Comparison of ENCODE assay signal across 8 cellular contexts in genomic region chr1:44029911-44030605, GRCh38. TPM values are rescaled to one million over a fixed set of nuclear protein-coding genes. Genes with fewer than 3 reads are reported as not detected.
A peak's percentile ranks its signal among the peaks of the same experiment; 100 is the strongest.
DNase-seq lines count a peak whose midpoint lies in the region; ATAC-seq, FAIRE-seq and TF ChIP-seq lines count a peak whose summit lies in the region.

No MANE protein-coding gene starts in this region.

- TF ChIP-seq RAD21 in HepG2 (CRISPR knock-in tag; IDR thresholded peaks at IDR 0.05), result no peak

- peak; percentile 79 for DNase-seq in BE2C
- peak; percentile 47 to 81 for DNase-seq in NCI-H524 (lab: John Stamatoyannopoulos, UW)
- peak; percentile 92 for DNase-seq in activated CD4-positive, alpha-beta T cell treated with anti-CD3 and anti-CD28 coated beads for 48 hours
- peak; percentile 93 for DNase-seq in coronary artery (ENCODE audit: low spot score)
- peak; percentile 65 for DNase-seq in HepG2 (ENCODE audit: low spot score)
- DNase-seq in stimulated activated CD4-positive, alpha-beta T cell treated with anti-CD3 and anti-CD28 coated beads, Interleukin-2, amount 100 ng/mL, for 4 hours (ENCODE audit: low read depth), result peak; percentile 85

- TF ChIP-seq EP300 in HepG2 (IDR thresholded peaks at IDR 0.05; ENCODE audit: low read depth in 2 of 2, low read length in 2 of 2) (peak in 1 of 2 experiments; percentile 56; a peak in 2 of 4 replicates), HepG2 (CRISPR knock-in tag; IDR thresholded peaks at IDR 0.05; ENCODE audit: borderline replicate concordance) (no peak)

- no peaks in the 10 kb centered on the region for H3K27me3 ChIP-seq in BE2C
- H3K27me3 ChIP-seq in HepG2 (ENCODE audit: control insufficient read depth in 1 of 2, insufficient read depth in 2 of 2, low read length in 2 of 2), result no peaks in the 10 kb centered on the region

- ATAC-seq in HG03342 (IDR thresholded peaks at IDR 0.05; ENCODE audit: unreplicated experiment), result peak; percentile 80
- peak; percentile 69 for ATAC-seq in HepG2

- H3K9me3 ChIP-seq in BE2C (no peaks in the 10 kb centered on the region), HepG2 (ENCODE audit: low read length) (no peaks in the 10 kb centered on the region)

- CTCF ChIA-PET in HepG2 (lab: Yijun Ruan, JAX; ENCODE audit: low intra/inter-chr PET ratio, low total read pairs), result interaction anchor here (1.2 kb wide), 1 partner anchor 25 kb away, joined by 3 read pairs; no protein-coding TSS in a partner anchor

- WGBS in HepG2 (ENCODE audit: low lambda C conversion rate), result under 1% methylated on average over 27 of the region's 75 CpGs

- no peaks in the 10 kb centered on the region for H4K20me1 ChIP-seq in HepG2 (ENCODE audit: insufficient read depth, low read length)

- H3K4me2 ChIP-seq in HepG2 (ENCODE audit: low read depth, low read length), result peak overlapping the region; percentile 95

- H3K36me3 ChIP-seq in BE2C (no peaks in the 10 kb centered on the region), HepG2 (replicated peaks in 1 of 2; ENCODE audit: control insufficient read depth in 1 of 2, insufficient read depth in 2 of 2, low read length in 2 of 2) (peaks cover under 1 to 8% of the 10 kb centered on the region in 2 experiments; a peak in 2 of 5 replicates)

- no peaks in the 10 kb centered on the region for H3K79me2 ChIP-seq in HepG2 (ENCODE audit: insufficient read depth, low read length)

- TF ChIP-seq POLR2A in GM19099 (IDR thresholded peaks at IDR 0.05; ENCODE audit: extremely low read depth, insufficient read length, low read depth), result peak; percentile 41
- peak; percentile 52 to 65 for TF ChIP-seq POLR2A in HepG2 (IDR thresholded peaks at IDR 0.05; ENCODE audit: insufficient read depth in 1 of 2, low read depth in 2 of 2, low read length in 2 of 2)

- H3K9ac ChIP-seq in HepG2 (ENCODE audit: insufficient read depth, low read depth, low read length), result peak overlapping the region; percentile 85

- H3K4me3 ChIP-seq in BE2C (ENCODE audit: low read depth, low read length) (peak overlapping the region; percentile 59), coronary artery (peak overlapping the region; percentile 86), HepG2 (replicated peaks in 1 of 3; ENCODE audit: insufficient read depth in 1 of 3, low read depth in 2 of 3, low read length in 3 of 3) (peak overlapping the region; percentile 91 to 96 (median 95))

- H3K27ac ChIP-seq in coronary artery (peak overlapping the region; percentile 86 to 93), HepG2 (ENCODE audit: extremely low read length, insufficient read depth, low read length) (peak overlapping the region; percentile 78)

- BruUV-seq in HepG2 (replicated peaks; lab: Mats Ljungman, UMichigan), result no TSS peak

- no peak for FAIRE-seq in HepG2 (lab: Jason Lieb, UNC)

- H3K4me1 ChIP-seq in BE2C (no peaks in the 10 kb centered on the region; the same call in none of the 2 replicates), HepG2 (ENCODE audit: insufficient read depth, low read length) (peaks cover 39% of the 10 kb centered on the region)

- POLR2A ChIA-PET in HepG2 (lab: Yijun Ruan, JAX), result interaction anchor here (1.0 to 5.4 kb wide), 5 partner anchors 13 to 96 kb away, joined by 3 to 32 read pairs (median 9); partner anchors contain the start of genes ARTN and DPH2

- intact Hi-C loops in HepG2 (cut with micrococcal nuclease; ENCODE audit: unreplicated experiment), result loop anchor here (10.0 kb wide), 1 partner anchor 95 kb away; the partner anchor contains the start of gene ARTN

- in situ Hi-C loops in HepG2 (cut with HindIII; ENCODE audit: extremely low pct_ligation_motif_present, low pct_unique_long_range_greater_than_20kb), result loop anchor here (5.0 kb wide), 1 partner anchor 33 kb away; no protein-coding TSS in a partner anchor

- TF ChIP-seq CTCF in BE2C (IDR thresholded peaks at IDR 0.05; ENCODE audit: low read depth, low read length), result no peak
- TF ChIP-seq CTCF in coronary artery (IDR thresholded peaks at IDR 0.05), result no peak
- no peak for TF ChIP-seq CTCF in HepG2 (CRISPR knock-in tag; IDR thresholded peaks at IDR 0.05)

- H2AFZ ChIP-seq in HepG2 (ENCODE audit: low read length), result no peak overlapping the region

RNA-seq across cellular contexts. Expression of gene SLC6A9, which starts 1.2 kb away (rescaled TPM):
- 11.2 TPM for polyA plus RNA-seq in BE2C (2012; ENCODE audit: insufficient read depth, insufficient read length, low read depth)
- total RNA-seq in HepG2 (2016; rRNA removed; fragmentation: Illumina TruSeq; extraction: Trizol), result 4.8 and 8.5 TPM in 2 replicates
- total RNA-seq in HepG2 (2016; cell fraction: cytosol; rRNA removed; fragmentation: Illumina TruSeq; extraction: Trizol; ENCODE audit: low read depth), result 1.5 and 2.2 TPM in 2 replicates
- total RNA-seq in HepG2 (2016; cell fraction: insoluble cytoplasmic fraction; rRNA removed; fragmentation: Illumina TruSeq; extraction: Trizol), result 3.6 and 8.3 TPM in 2 replicates
- 5.1 and 6.1 TPM in 2 replicates for total RNA-seq in HepG2 (2016; cell fraction: membrane; rRNA removed; fragmentation: Illumina TruSeq; extraction: Trizol)
- 11.0 and 14.1 TPM in 2 replicates for total RNA-seq in HepG2 (2016; cell fraction: nucleus; rRNA removed; fragmentation: Illumina TruSeq; extraction: Trizol)
- polyA plus RNA-seq in HepG2 (2011; rRNA removed), result 9.9 and 16.1 TPM in 2 replicates
- polyA plus RNA-seq in HepG2 (2011; cell fraction: cytosol; rRNA removed), result 7.9 and 8.4 TPM in 2 replicates
- polyA plus RNA-seq in HepG2 (2011; cell fraction: nucleus; rRNA removed), result 33.5 and 37.5 TPM in 2 replicates
- polyA plus RNA-seq in HepG2 (2012), result 11.7 and 19.4 TPM in 2 replicates
- polyA plus RNA-seq in HepG2 (2016; cell fraction: cytosol; fragmentation: Illumina TruSeq; extraction: Trizol; ENCODE audit: low read depth), result 2.5 TPM in 2 replicates
- 5.1 and 6.9 TPM in 2 replicates for polyA plus RNA-seq in HepG2 (2016; cell fraction: insoluble cytoplasmic fraction; fragmentation: Illumina TruSeq; extraction: Trizol; ENCODE audit: low read depth)
- 5.7 and 5.9 TPM in 2 replicates for polyA plus RNA-seq in HepG2 (2016; cell fraction: membrane; fragmentation: Illumina TruSeq; extraction: Trizol; ENCODE audit: low read depth)
- 20.8 and 22.7 TPM in 2 replicates for polyA plus RNA-seq in HepG2 (2016; cell fraction: nucleus; fragmentation: Illumina TruSeq; extraction: Trizol; ENCODE audit: insufficient read depth, low read depth)
- 32.9 and 95.0 TPM in 2 replicates for polyA minus RNA-seq in HepG2 (2011; rRNA and poly(A)+ RNA removed; ENCODE audit: low replicate concordance)
- polyA minus RNA-seq in HepG2 (2011; cell fraction: cytosol; rRNA and poly(A)+ RNA removed), result 7.2 and 7.7 TPM in 2 replicates
- 11.1 and 11.3 TPM in 2 replicates for polyA minus RNA-seq in HepG2 (2011; cell fraction: nucleus; rRNA and poly(A)+ RNA removed)

RNA-seq across cellular contexts. Expression of gene CCDC24, which starts 38.7 kb away (rescaled TPM):
- 2.0 TPM for polyA plus RNA-seq in BE2C (2012; ENCODE audit: insufficient read depth, insufficient read length, low read depth)
- total RNA-seq in HepG2 (2016; rRNA removed; fragmentation: Illumina TruSeq; extraction: Trizol), result 2.2 and 2.9 TPM in 2 replicates
- total RNA-seq in HepG2 (2016; cell fraction: cytosol; rRNA removed; fragmentation: Illumina TruSeq; extraction: Trizol; ENCODE audit: low read depth), result 0.79 and 2.4 TPM in 2 replicates
- total RNA-seq in HepG2 (2016; cell fraction: insoluble cytoplasmic fraction; rRNA removed; fragmentation: Illumina TruSeq; extraction: Trizol), result 0.95 and 2.5 TPM in 2 replicates
- 1.8 and 2.6 TPM in 2 replicates for total RNA-seq in HepG2 (2016; cell fraction: membrane; rRNA removed; fragmentation: Illumina TruSeq; extraction: Trizol)
- total RNA-seq in HepG2 (2016; cell fraction: nucleus; rRNA removed; fragmentation: Illumina TruSeq; extraction: Trizol), result 2.8 and 3.1 TPM in 2 replicates
- 1.4 and 1.8 TPM in 2 replicates for polyA plus RNA-seq in HepG2 (2011; rRNA removed)
- polyA plus RNA-seq in HepG2 (2011; cell fraction: cytosol; rRNA removed), result 0.59 and 0.82 TPM in 2 replicates
- polyA plus RNA-seq in HepG2 (2011; cell fraction: nucleus; rRNA removed), result 8.4 and 10.6 TPM in 2 replicates
- 2.3 and 3.3 TPM in 2 replicates for polyA plus RNA-seq in HepG2 (2012)
- polyA plus RNA-seq in HepG2 (2016; cell fraction: cytosol; fragmentation: Illumina TruSeq; extraction: Trizol; ENCODE audit: low read depth), result 1.3 and 1.8 TPM in 2 replicates
- polyA plus RNA-seq in HepG2 (2016; cell fraction: insoluble cytoplasmic fraction; fragmentation: Illumina TruSeq; extraction: Trizol; ENCODE audit: low read depth), result 2.1 and 2.4 TPM in 2 replicates
- polyA plus RNA-seq in HepG2 (2016; cell fraction: membrane; fragmentation: Illumina TruSeq; extraction: Trizol; ENCODE audit: low read depth), result 1.7 and 2.2 TPM in 2 replicates
- polyA plus RNA-seq in HepG2 (2016; cell fraction: nucleus; fragmentation: Illumina TruSeq; extraction: Trizol; ENCODE audit: insufficient read depth, low read depth), result 4.7 and 6.9 TPM in 2 replicates
- 1.1 and 1.6 TPM in 2 replicates for polyA minus RNA-seq in HepG2 (2011; rRNA and poly(A)+ RNA removed; ENCODE audit: low replicate concordance)
- polyA minus RNA-seq in HepG2 (2011; cell fraction: cytosol; rRNA and poly(A)+ RNA removed), result not detected in 2 replicates
- polyA minus RNA-seq in HepG2 (2011; cell fraction: nucleus; rRNA and poly(A)+ RNA removed), result 1.2 and 1.9 TPM in 2 replicates

RNA-seq across cellular contexts. Expression of gene B4GALT2, which starts 51.0 kb away (rescaled TPM):
- polyA plus RNA-seq in BE2C (2012; ENCODE audit: insufficient read depth, insufficient read length, low read depth), result 49.7 TPM
- total RNA-seq in HepG2 (2016; rRNA removed; fragmentation: Illumina TruSeq; extraction: Trizol), result 56.5 and 78.0 TPM in 2 replicates
- 81.0 and 86.5 TPM in 2 replicates for total RNA-seq in HepG2 (2016; cell fraction: cytosol; rRNA removed; fragmentation: Illumina TruSeq; extraction: Trizol; ENCODE audit: low read depth)
- 57.1 and 86.7 TPM in 2 replicates for total RNA-seq in HepG2 (2016; cell fraction: insoluble cytoplasmic fraction; rRNA removed; fragmentation: Illumina TruSeq; extraction: Trizol)
- total RNA-seq in HepG2 (2016; cell fraction: membrane; rRNA removed; fragmentation: Illumina TruSeq; extraction: Trizol), result 144 and 151 TPM in 2 replicates
- total RNA-seq in HepG2 (2016; cell fraction: nucleus; rRNA removed; fragmentation: Illumina TruSeq; extraction: Trizol), result 42.0 and 49.7 TPM in 2 replicates
- 41.9 and 57.0 TPM in 2 replicates for polyA plus RNA-seq in HepG2 (2011; rRNA removed)
- 39.2 and 66.4 TPM in 2 replicates for polyA plus RNA-seq in HepG2 (2011; cell fraction: cytosol; rRNA removed)
- polyA plus RNA-seq in HepG2 (2011; cell fraction: nucleus; rRNA removed), result 53.0 and 54.3 TPM in 2 replicates
- 40.1 and 41.5 TPM in 2 replicates for polyA plus RNA-seq in HepG2 (2012)
- 96.5 and 101 TPM in 2 replicates for polyA plus RNA-seq in HepG2 (2016; cell fraction: cytosol; fragmentation: Illumina TruSeq; extraction: Trizol; ENCODE audit: low read depth)
- 67.6 and 73.0 TPM in 2 replicates for polyA plus RNA-seq in HepG2 (2016; cell fraction: insoluble cytoplasmic fraction; fragmentation: Illumina TruSeq; extraction: Trizol; ENCODE audit: low read depth)
- polyA plus RNA-seq in HepG2 (2016; cell fraction: membrane; fragmentation: Illumina TruSeq; extraction: Trizol; ENCODE audit: low read depth), result 132 and 145 TPM in 2 replicates
- polyA plus RNA-seq in HepG2 (2016; cell fraction: nucleus; fragmentation: Illumina TruSeq; extraction: Trizol; ENCODE audit: insufficient read depth, low read depth), result 86.0 and 90.4 TPM in 2 replicates
- polyA minus RNA-seq in HepG2 (2011; rRNA and poly(A)+ RNA removed; ENCODE audit: low replicate concordance), result 52.0 and 94.8 TPM in 2 replicates
- 24.3 and 27.3 TPM in 2 replicates for polyA minus RNA-seq in HepG2 (2011; cell fraction: cytosol; rRNA and poly(A)+ RNA removed)
- polyA minus RNA-seq in HepG2 (2011; cell fraction: nucleus; rRNA and poly(A)+ RNA removed), result 13.7 and 15.8 TPM in 2 replicates

RNA-seq across cellular contexts. Expression of gene ATP6V0B, which starts 55.3 kb away (rescaled TPM):
- 402 TPM for polyA plus RNA-seq in BE2C (2012; ENCODE audit: insufficient read depth, insufficient read length, low read depth)
- 76.4 and 161 TPM in 2 replicates for total RNA-seq in HepG2 (2016; rRNA removed; fragmentation: Illumina TruSeq; extraction: Trizol)
- total RNA-seq in HepG2 (2016; cell fraction: cytosol; rRNA removed; fragmentation: Illumina TruSeq; extraction: Trizol; ENCODE audit: low read depth), result 117 and 155 TPM in 2 replicates
- total RNA-seq in HepG2 (2016; cell fraction: insoluble cytoplasmic fraction; rRNA removed; fragmentation: Illumina TruSeq; extraction: Trizol), result 83.5 and 169 TPM in 2 replicates
- total RNA-seq in HepG2 (2016; cell fraction: membrane; rRNA removed; fragmentation: Illumina TruSeq; extraction: Trizol), result 125 and 145 TPM in 2 replicates
- 134 and 145 TPM in 2 replicates for total RNA-seq in HepG2 (2016; cell fraction: nucleus; rRNA removed; fragmentation: Illumina TruSeq; extraction: Trizol)
- polyA plus RNA-seq in HepG2 (2011; rRNA removed), result 157 and 169 TPM in 2 replicates
- 171 and 212 TPM in 2 replicates for polyA plus RNA-seq in HepG2 (2011; cell fraction: cytosol; rRNA removed)
- polyA plus RNA-seq in HepG2 (2011; cell fraction: nucleus; rRNA removed), result 191 and 208 TPM in 2 replicates
- polyA plus RNA-seq in HepG2 (2012), result 45.1 and 96.9 TPM in 2 replicates
- 104 and 146 TPM in 2 replicates for polyA plus RNA-seq in HepG2 (2016; cell fraction: cytosol; fragmentation: Illumina TruSeq; extraction: Trizol; ENCODE audit: low read depth)
- polyA plus RNA-seq in HepG2 (2016; cell fraction: insoluble cytoplasmic fraction; fragmentation: Illumina TruSeq; extraction: Trizol; ENCODE audit: low read depth), result 64.0 and 66.5 TPM in 2 replicates
- 95.1 and 113 TPM in 2 replicates for polyA plus RNA-seq in HepG2 (2016; cell fraction: membrane; fragmentation: Illumina TruSeq; extraction: Trizol; ENCODE audit: low read depth)
- 218 and 233 TPM in 2 replicates for polyA plus RNA-seq in HepG2 (2016; cell fraction: nucleus; fragmentation: Illumina TruSeq; extraction: Trizol; ENCODE audit: insufficient read depth, low read depth)
- polyA minus RNA-seq in HepG2 (2011; rRNA and poly(A)+ RNA removed; ENCODE audit: low replicate concordance), result 161 and 288 TPM in 2 replicates
- polyA minus RNA-seq in HepG2 (2011; cell fraction: cytosol; rRNA and poly(A)+ RNA removed), result 33.1 and 37.3 TPM in 2 replicates
- polyA minus RNA-seq in HepG2 (2011; cell fraction: nucleus; rRNA and poly(A)+ RNA removed), result 51.0 and 60.8 TPM in 2 replicates

Comparison
In these comparisons a context has a peak if more than half of its experiments do, and no peak if none do; other contexts are left out.
1. Peak in every context shown above with its lines: DNase-seq, ATAC-seq, H3K4me3 ChIP-seq and H3K27ac ChIP-seq.